Comparison of ENCODE assay signal across 1 cellular context in genomic region chr5:132963175-132964104, GRCh38.
TF ChIP-seq lines count a peak whose summit lies in the region.

A gene with protein sequence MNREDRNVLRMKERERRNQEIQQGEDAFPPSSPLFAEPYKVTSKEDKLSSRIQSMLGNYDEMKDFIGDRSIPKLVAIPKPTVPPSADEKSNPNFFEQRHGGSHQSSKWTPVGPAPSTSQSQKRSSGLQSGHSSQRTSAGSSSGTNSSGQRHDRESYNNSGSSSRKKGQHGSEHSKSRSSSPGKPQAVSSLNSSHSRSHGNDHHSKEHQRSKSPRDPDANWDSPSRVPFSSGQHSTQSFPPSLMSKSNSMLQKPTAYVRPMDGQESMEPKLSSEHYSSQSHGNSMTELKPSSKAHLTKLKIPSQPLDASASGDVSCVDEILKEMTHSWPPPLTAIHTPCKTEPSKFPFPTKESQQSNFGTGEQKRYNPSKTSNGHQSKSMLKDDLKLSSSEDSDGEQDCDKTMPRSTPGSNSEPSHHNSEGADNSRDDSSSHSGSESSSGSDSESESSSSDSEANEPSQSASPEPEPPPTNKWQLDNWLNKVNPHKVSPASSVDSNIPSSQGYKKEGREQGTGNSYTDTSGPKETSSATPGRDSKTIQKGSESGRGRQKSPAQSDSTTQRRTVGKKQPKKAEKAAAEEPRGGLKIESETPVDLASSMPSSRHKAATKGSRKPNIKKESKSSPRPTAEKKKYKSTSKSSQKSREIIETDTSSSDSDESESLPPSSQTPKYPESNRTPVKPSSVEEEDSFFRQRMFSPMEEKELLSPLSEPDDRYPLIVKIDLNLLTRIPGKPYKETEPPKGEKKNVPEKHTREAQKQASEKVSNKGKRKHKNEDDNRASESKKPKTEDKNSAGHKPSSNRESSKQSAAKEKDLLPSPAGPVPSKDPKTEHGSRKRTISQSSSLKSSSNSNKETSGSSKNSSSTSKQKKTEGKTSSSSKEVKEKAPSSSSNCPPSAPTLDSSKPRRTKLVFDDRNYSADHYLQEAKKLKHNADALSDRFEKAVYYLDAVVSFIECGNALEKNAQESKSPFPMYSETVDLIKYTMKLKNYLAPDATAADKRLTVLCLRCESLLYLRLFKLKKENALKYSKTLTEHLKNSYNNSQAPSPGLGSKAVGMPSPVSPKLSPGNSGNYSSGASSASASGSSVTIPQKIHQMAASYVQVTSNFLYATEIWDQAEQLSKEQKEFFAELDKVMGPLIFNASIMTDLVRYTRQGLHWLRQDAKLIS (minus strand): TSS chr5:132963634. CDS start chr5:132937189, 26,445 bp downstream.

TF ChIP-seq in HEK293, 187 proteins besides CTCF, POLR2A, EP300 and RAD21 (continued from another document):
- no peak; the same call in 1 of the 2 replicates for TF ChIP-seq ZNF362 (tag by site-specific recombination; IDR thresholded peaks at IDR 0.05)
- peak; percentile 86 for TF ChIP-seq ZNF501 (tag by site-specific recombination; IDR thresholded peaks at IDR 0.05)
- TF ChIP-seq, protein P1, sequence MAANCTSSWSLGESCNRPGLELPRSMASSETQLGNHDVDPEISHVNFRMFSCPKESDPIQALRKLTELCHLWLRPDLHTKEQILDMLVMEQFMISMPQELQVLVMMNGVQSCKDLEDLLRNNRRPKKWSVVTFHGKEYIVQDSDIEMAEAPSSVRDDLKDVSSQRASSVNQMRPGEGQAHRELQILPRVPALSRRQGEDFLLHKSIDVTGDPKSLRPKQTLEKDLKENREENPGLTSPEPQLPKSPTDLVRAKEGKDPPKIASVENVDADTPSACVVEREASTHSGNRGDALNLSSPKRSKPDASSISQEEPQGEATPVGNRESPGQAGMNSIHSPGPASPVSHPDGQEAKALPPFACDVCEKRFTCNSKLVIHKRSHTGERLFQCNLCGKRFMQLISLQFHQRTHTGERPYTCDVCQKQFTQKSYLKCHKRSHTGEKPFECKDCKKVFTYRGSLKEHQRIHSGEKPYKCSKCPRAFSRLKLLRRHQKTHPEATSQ (tag by site-specific recombination; IDR thresholded peaks at IDR 0.05), result 0 out of 2 replicates have a peak, but pooled peaks have one; percentile 34
- TF ChIP-seq ZNF174 (tag by site-specific recombination; IDR thresholded peaks at IDR 0.05), result no peak
- TF ChIP-seq OVOL3 (tag by site-specific recombination; IDR thresholded peaks at IDR 0.05), result no peak
- TF ChIP-seq, protein P2, sequence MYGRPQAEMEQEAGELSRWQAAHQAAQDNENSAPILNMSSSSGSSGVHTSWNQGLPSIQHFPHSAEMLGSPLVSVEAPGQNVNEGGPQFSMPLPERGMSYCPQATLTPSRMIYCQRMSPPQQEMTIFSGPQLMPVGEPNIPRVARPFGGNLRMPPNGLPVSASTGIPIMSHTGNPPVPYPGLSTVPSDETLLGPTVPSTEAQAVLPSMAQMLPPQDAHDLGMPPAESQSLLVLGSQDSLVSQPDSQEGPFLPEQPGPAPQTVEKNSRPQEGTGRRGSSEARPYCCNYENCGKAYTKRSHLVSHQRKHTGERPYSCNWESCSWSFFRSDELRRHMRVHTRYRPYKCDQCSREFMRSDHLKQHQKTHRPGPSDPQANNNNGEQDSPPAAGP (tag by site-specific recombination; IDR thresholded peaks at IDR 0.05), result peak; percentile 90
- no peak for TF ChIP-seq ZNF514 (tag by site-specific recombination; IDR thresholded peaks at IDR 0.05)
- peak; percentile 25; the same call in 1 of the 2 replicates for TF ChIP-seq ATF2 (tag by site-specific recombination; IDR thresholded peaks at IDR 0.05; ENCODE audit: low read depth)
- peak; percentile 81; the same call in 1 of the 2 replicates for TF ChIP-seq ZBTB1 (tag by site-specific recombination; IDR thresholded peaks at IDR 0.05)
- TF ChIP-seq PRDM10 (tag by site-specific recombination; IDR thresholded peaks at IDR 0.05), result peak; percentile 87
